8 cellular contexts compared by ENCODE assay signal in the genomic region with DNA sequence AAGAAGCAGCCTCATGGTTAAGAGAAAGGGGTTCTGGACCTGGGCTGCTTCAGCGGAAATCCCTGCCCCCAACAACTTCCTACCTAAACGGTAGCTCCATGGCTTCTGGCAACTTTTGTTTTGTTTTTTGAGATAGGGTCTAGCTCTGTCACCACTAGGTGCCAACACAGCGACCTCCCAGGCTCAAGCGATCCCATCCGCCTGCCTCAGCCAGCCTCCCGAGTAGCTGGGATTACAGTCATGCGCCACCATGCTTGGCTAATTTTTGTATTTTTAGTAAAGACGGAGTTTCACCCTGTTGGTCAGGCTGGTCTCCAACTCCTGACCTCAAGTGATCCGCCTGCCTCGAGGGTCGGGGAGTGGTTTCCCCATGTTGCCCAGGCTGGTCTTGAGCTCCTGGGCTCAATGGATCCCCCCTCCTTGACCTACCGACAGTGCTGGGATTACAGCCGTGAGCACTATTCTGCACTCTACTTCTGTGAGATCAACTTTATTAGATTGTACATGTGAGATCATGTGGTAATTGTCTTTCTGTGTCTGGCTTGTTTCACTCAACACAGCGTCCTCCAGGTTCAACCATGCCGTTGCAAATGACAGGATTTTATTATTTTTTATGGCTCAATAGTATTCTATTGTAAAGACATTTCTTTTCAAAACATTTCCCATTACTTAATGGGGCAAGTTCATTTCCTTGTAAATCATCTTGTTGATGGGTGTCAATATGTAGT. TPM values are rescaled to one million over a fixed set of nuclear protein-coding genes. Genes with fewer than 3 reads are reported as not detected.
DNase-seq lines count a peak whose midpoint lies in the region; ATAC-seq and TF ChIP-seq lines count a peak whose summit lies in the region.

No MANE protein-coding gene starts in this region.

- H3K9me3 ChIP-seq in adipocyte (ENCODE audit: control insufficient read depth, low read length) (no peaks in the 10 kb centered on the region), subcutaneous abdominal adipose tissue (ENCODE audit: control insufficient read depth in 5 of 5, low read length in 5 of 5) (no peaks in the 10 kb centered on the region)

- H3K36me3 ChIP-seq in adipocyte (ENCODE audit: control insufficient read depth, insufficient read depth, low read length, severe bottlenecking) (no peaks in the 10 kb centered on the region), kidney epithelial cell (ENCODE audit: control insufficient read depth, insufficient read depth, low read length) (no peaks in the 10 kb centered on the region), subcutaneous abdominal adipose tissue (ENCODE audit: control insufficient read depth in 5 of 5, insufficient read depth in 5 of 5, low read length in 5 of 5) (no peaks in the 10 kb centered on the region)

- TF ChIP-seq CTCF in GM12864 (IDR thresholded peaks at IDR 0.05; ENCODE audit: low read depth, low read length, missing control alignments) (no peak), kidney epithelial cell (IDR thresholded peaks at IDR 0.05; ENCODE audit: insufficient read depth, low read length, poor library complexity, severe bottlenecking) (no peak)

- H3K27ac ChIP-seq in subcutaneous abdominal adipose tissue (ENCODE audit: low read depth, low read length), result no peak overlapping the region

- H3K27me3 ChIP-seq in adipocyte (replicated peaks; ENCODE audit: control insufficient read depth, insufficient read depth, low read length), result no peaks in the 10 kb centered on the region
- no peaks in the 10 kb centered on the region for H3K27me3 ChIP-seq in kidney epithelial cell (ENCODE audit: control insufficient read depth, insufficient read depth, low read length)
- H3K27me3 ChIP-seq in subcutaneous abdominal adipose tissue (ENCODE audit: control insufficient read depth in 5 of 5, insufficient read depth in 4 of 5, low read length in 5 of 5), result no peaks in the 10 kb centered on the region

- H3K9ac ChIP-seq in adipocyte (ENCODE audit: low read length), result peak overlapping the region; percentile 89
- peak overlapping the region in 4 of 5 donors; percentile 30 to 89 (median 87) for H3K9ac ChIP-seq in subcutaneous abdominal adipose tissue (ENCODE audit: low read length in 5 of 5)

- DNase-seq in GM12864 (ENCODE audit: low read depth) (no peak), adipocyte (ENCODE audit: low read depth) (peak; percentile 44), kidney epithelial cell (ENCODE audit: low read depth) (no peak), NCI-H2171 (lab: John Stamatoyannopoulos, UW) (no peak)

- H3K4me3 ChIP-seq in GM12864 (ENCODE audit: low read depth, low read length) (peak overlapping the region; percentile 79), adipocyte (ENCODE audit: low read length) (peak overlapping the region; percentile 96), kidney epithelial cell (ENCODE audit: low read depth, low read length) (peak overlapping the region; percentile 95), subcutaneous abdominal adipose tissue (ENCODE audit: low read depth in 1 of 5, low read length in 5 of 5) (peak overlapping the region; percentile 78 to 99 (median 95))

- H3K4me1 ChIP-seq in adipocyte (ENCODE audit: control insufficient read depth, insufficient read depth, low read length) (peaks cover 11% of the 10 kb centered on the region), subcutaneous abdominal adipose tissue (ENCODE audit: control insufficient read depth in 5 of 5, insufficient read depth in 5 of 5, low read length in 5 of 5) (peaks cover 6 to 30% (median 24%) of the 10 kb centered on the region in 5 donors)

- ATAC-seq in HG03354 (IDR thresholded peaks at IDR 0.05; ENCODE audit: poor library complexity, severe bottlenecking, unreplicated experiment), result peak; percentile 38
- ATAC-seq in GM19463 (IDR thresholded peaks at IDR 0.05; ENCODE audit: unreplicated experiment), result no peak
- ATAC-seq in activated CD4-positive, CD25-positive, alpha-beta regulatory T cell treated with anti-CD3 and anti-CD28 coated beads, Interleukin-2, amount 50 U/mL, for 24 hours, result no peak

RNA-seq across cellular contexts. Expression of gene OBI1, which starts 1.3 kb away (rescaled TPM):
- total RNA-seq in kidney epithelial cell, result 13.1 and 14.0 TPM in 2 replicates

RNA-seq across cellular contexts. Expression of gene POU4F1, which starts 56.9 kb away (rescaled TPM):
- 0.13 TPM in 1 of 2 replicates, not detected in the other for total RNA-seq in kidney epithelial cell
